Comparison of ENCODE assay signal across 17 cellular contexts in genomic region chr6:40896696-40897095, GRCh38.
DNase-seq lines count a peak whose midpoint lies in the region; ATAC-seq, FAIRE-seq and TF ChIP-seq lines count a peak whose summit lies in the region.
"Had no signal": no experiment of that assay in that cellular context is flagged by ENCODE, and none has a peak within 500 bp of the region (broad histone marks: within the 10 kb centered on the region; RNA-seq: fewer than 3 reads in every experiment).

No MANE protein-coding gene starts in this region.

- no peaks in the 10 kb centered on the region for H3K36me3 ChIP-seq in HepG2 (replicated peaks in 1 of 2; ENCODE audit: control insufficient read depth in 1 of 2, insufficient read depth in 2 of 2, low read length in 2 of 2)

- H3K27ac Mint-ChIP-seq in stimulated activated effector memory CD8-positive, alpha-beta T cell treated with anti-CD3 and anti-CD28 coated beads, Interleukin-12 subunit alpha, Interleukin-12 subunit beta, amount 100 ng/mL, for 72 hours: no peak overlapping the region
- H3K27ac Mint-ChIP-seq: CD8-positive, alpha-beta T cell; HFFc6 had no signal

- ATAC-seq in HepG2 (peak; percentile 61), HG03139 (IDR thresholded peaks at IDR 0.05; ENCODE audit: unreplicated experiment) (no peak)
- ATAC-seq in stimulated activated effector memory CD8-positive, alpha-beta T cell treated with anti-CD3 and anti-CD28 coated beads, Interleukin-12 subunit alpha, Interleukin-12 subunit beta, amount 100 ng/mL, for 72 hours: no peak
- ATAC-seq: CD8-positive, alpha-beta T cell had no signal

- H3K4me3 Mint-ChIP-seq in stimulated activated effector memory CD8-positive, alpha-beta T cell treated with anti-CD3 and anti-CD28 coated beads, Interleukin-12 subunit alpha, Interleukin-12 subunit beta, amount 100 ng/mL, for 72 hours: no peak overlapping the region
- H3K4me3 Mint-ChIP-seq: CD8-positive, alpha-beta T cell; HFFc6 had no signal

- POLR2A ChIA-PET in HepG2 (lab: Yijun Ruan, JAX): interaction anchor here (1.0 to 1.3 kb wide), 2 partner anchors 101 to 167 kb away, joined by 4 to 5 read pairs; no protein-coding TSS in a partner anchor

- no peak for TF ChIP-seq CTCF in HepG2 (CRISPR knock-in tag; IDR thresholded peaks at IDR 0.05)

- peak; percentile 60 for FAIRE-seq in HepG2 (lab: Jason Lieb, UNC)
- FAIRE-seq: H1 had no signal

- WGBS in HepG2 (ENCODE audit: low lambda C conversion rate): 0% methylated on average over 3 of the region's 3 CpGs

- H3K4me1 ChIP-seq in HepG2 (ENCODE audit: insufficient read depth, low read length): peaks cover 100% of the 10 kb centered on the region

- H4K20me1 ChIP-seq in HepG2 (ENCODE audit: insufficient read depth, low read length): no peaks in the 10 kb centered on the region

- in situ Hi-C loops in HepG2 (cut with HindIII; ENCODE audit: extremely low pct_ligation_motif_present, low pct_unique_long_range_greater_than_20kb): loop anchor here (5.0 kb wide), 1 partner anchor 126 kb away; no protein-coding TSS in a partner anchor

- no peaks in the 10 kb centered on the region for H3K9me3 ChIP-seq in HepG2 (ENCODE audit: low read length)

- peak overlapping the region; percentile 17; the same call in 1 of the 2 replicates for H3K9ac ChIP-seq in HepG2 (ENCODE audit: insufficient read depth, low read depth, low read length)

- intact Hi-C loops in HepG2 (cut with micrococcal nuclease; ENCODE audit: unreplicated experiment): loop anchor here (1.0 to 5.0 kb wide), 3 partner anchors 61 to 132 kb away; no protein-coding TSS in a partner anchor

- no TSS peak for BruUV-seq in HepG2 (replicated peaks; lab: Mats Ljungman, UMichigan)

- DNase-seq in HepG2 (ENCODE audit: low spot score) (peak; percentile 84), substantia nigra (lab: John Stamatoyannopoulos, UW) (peak in 1 of 49 donors; percentile 4), SHP77 treated with DMSO at 0.1 percent for 48 hours (lab: John Stamatoyannopoulos, UW) (no peak)
- DNase-seq in stimulated activated effector memory CD8-positive, alpha-beta T cell treated with anti-CD3 and anti-CD28 coated beads, Interleukin-12 subunit alpha, Interleukin-12 subunit beta, amount 100 ng/mL, for 72 hours (ENCODE audit: low spot score in 2 of 2): no peak
- DNase-seq: CD8-positive, alpha-beta T cell; HFFc6; KG1; NCI-H1048; NCI-H1694; NCI-H2107; NCI-H226; NCI-H69; NK-92 treated with Interleukin-12 subunit alpha and Interleukin-12 subunit beta, amount 100 ng/mL, for 24 hours had no signal

- H3K4me1 Mint-ChIP-seq in stimulated activated effector memory CD8-positive, alpha-beta T cell treated with anti-CD3 and anti-CD28 coated beads, Interleukin-12 subunit alpha, Interleukin-12 subunit beta, amount 100 ng/mL, for 72 hours: no peaks in the 10 kb centered on the region

- TF ChIP-seq EP300 in HepG2 (IDR thresholded peaks at IDR 0.05; ENCODE audit: low read depth in 2 of 2, low read length in 2 of 2): peak in 1 of 2 experiments; percentile 87; a peak in 1 of 4 replicates
- TF ChIP-seq EP300 in HepG2 (CRISPR knock-in tag; IDR thresholded peaks at IDR 0.05; ENCODE audit: borderline replicate concordance): no peak

- H3K27ac ChIP-seq in angular gyrus (ENCODE audit: low read depth, low read length) (peak overlapping the region; percentile 50), cingulate gyrus (ENCODE audit: low read depth, low read length) (peak overlapping the region; percentile 15), HepG2 (ENCODE audit: extremely low read length, insufficient read depth, low read length) (peak overlapping the region; percentile 65), substantia nigra (ENCODE audit: low read depth, low read length, poor library complexity, severe bottlenecking) (peak overlapping the region; percentile 50)

- no peak for TF ChIP-seq POLR2A in HepG2 (IDR thresholded peaks at IDR 0.05; ENCODE audit: insufficient read depth in 1 of 2, low read depth in 2 of 2, low read length in 2 of 2)

- TF ChIP-seq RAD21 in HepG2 (CRISPR knock-in tag; IDR thresholded peaks at IDR 0.05): no peak

- no peaks in the 10 kb centered on the region for H3K9me3 Mint-ChIP-seq in stimulated activated effector memory CD8-positive, alpha-beta T cell treated with anti-CD3 and anti-CD28 coated beads, Interleukin-12 subunit alpha, Interleukin-12 subunit beta, amount 100 ng/mL, for 72 hours
- H3K9me3 Mint-ChIP-seq: CD8-positive, alpha-beta T cell; HFFc6 had no signal

- no peaks in the 10 kb centered on the region for H3K36me3 Mint-ChIP-seq in stimulated activated effector memory CD8-positive, alpha-beta T cell treated with anti-CD3 and anti-CD28 coated beads, Interleukin-12 subunit alpha, Interleukin-12 subunit beta, amount 100 ng/mL, for 72 hours
- H3K36me3 Mint-ChIP-seq: CD8-positive, alpha-beta T cell had no signal

- H2AFZ ChIP-seq in HepG2 (ENCODE audit: low read length): peak overlapping the region; percentile 11

- peaks cover 0 to 3% of the 10 kb centered on the region in 2 experiments; a peak in 1 of 5 replicates for H3K27me3 ChIP-seq in HepG2 (ENCODE audit: control insufficient read depth in 1 of 2, insufficient read depth in 2 of 2, low read length in 2 of 2)

- CTCF ChIA-PET in HepG2 (lab: Yijun Ruan, JAX; ENCODE audit: low intra/inter-chr PET ratio, low total read pairs): interaction anchor here (3.0 kb wide), 1 partner anchor 131 kb away, joined by 16 read pairs; no protein-coding TSS in a partner anchor

- H3K4me2 ChIP-seq in HepG2 (ENCODE audit: low read depth, low read length): peak overlapping the region; percentile 63

- no peaks in the 10 kb centered on the region for H3K79me2 ChIP-seq in HepG2 (ENCODE audit: insufficient read depth, low read length)

- H3K4me3 ChIP-seq in HepG2 (replicated peaks in 1 of 3; ENCODE audit: insufficient read depth in 1 of 3, low read depth in 2 of 3, low read length in 3 of 3): peak overlapping the region in 1 of 3 experiments; percentile 27; a peak in 1 of 6 replicates

TF ChIP-seq in HepG2, 621 proteins besides CTCF, POLR2A, EP300 and RAD21 (continues in another document):
- peak; percentile 71 for TF ChIP-seq HNF4A (CRISPR knock-in tag; IDR thresholded peaks at IDR 0.05)
- TF ChIP-seq PAXIP1 (CRISPR knock-in tag; conservative IDR thresholded peaks at IDR 0.05): peak; percentile 64
- TF ChIP-seq SIX1 (CRISPR knock-in tag; IDR thresholded peaks at IDR 0.05; ENCODE audit: borderline replicate concordance): no peak
- TF ChIP-seq PRDM4 (CRISPR knock-in tag; IDR thresholded peaks at IDR 0.05; ENCODE audit: borderline replicate concordance): no peak
- peak; percentile 2 for TF ChIP-seq ASH2L (IDR thresholded peaks at IDR 0.05; ENCODE audit: insufficient read length, low read depth, low read length)
- TF ChIP-seq ZNF264 (CRISPR knock-in tag; IDR thresholded peaks at IDR 0.05): no peak

Comparison
In these comparisons a context has a peak if more than half of its experiments do, and no peak if none do; other contexts are left out.
1. H3K27ac ChIP-seq: peak in every context shown above with its lines; median percentile 65 in HepG2; 50 in angular gyrus; 50 in substantia nigra; 15 in cingulate gyrus.